Comparison of ENCODE assay signal across 20 cellular contexts in genomic region chr12:4241592-4241991, GRCh38.
"Had no signal": no experiment of that assay in that cellular context is flagged by ENCODE, and none has a peak within 500 bp of the region (broad histone marks: within the 10 kb centered on the region; RNA-seq: fewer than 3 reads in every experiment).

No MANE protein-coding gene starts in this region.

- H3K4me1 ChIP-seq: psoas muscle, right lobe of liver, stomach, transverse colon had no signal

- DNase-seq: effector memory CD8-positive, alpha-beta T cell; foreskin melanocyte; left colon; left ventricle myocardium superior; mesendoderm; naive thymus-derived CD4-positive, alpha-beta T cell; nephron progenitor cell; psoas muscle; retina; right lobe of liver; stimulated activated CD4-positive, alpha-beta T cell treated with anti-CD3 and anti-CD28 coated beads, Interleukin-4, amount 100 ng/mL, for 1 hour; stimulated activated CD8-positive, alpha-beta memory T cell treated with anti-CD3 and anti-CD28 coated beads, Interleukin-4, amount 100 ng/mL, for 48 hours; stomach; substantia nigra; transverse colon had no signal

- H3K27me3 ChIP-seq: hepatocyte, right lobe of liver, transverse colon had no signal

- H3K4me3 Mint-ChIP-seq: effector memory CD8-positive, alpha-beta T cell; naive thymus-derived CD4-positive, alpha-beta T cell; nephron progenitor cell; stimulated activated memory B cell treated with anti-CD40 and anti-IgM and Interleukin-4, amounts not matched to agents 10 μg/mL and 1 μg/mL and 100 μg/mL, for 72 hours had no signal

- H3K4me3 ChIP-seq: hepatocyte, lung, psoas muscle, right lobe of liver, stomach, thoracic aorta, transverse colon had no signal

- H3K36me3 ChIP-seq: right lobe of liver, stomach, thoracic aorta, transverse colon had no signal

- ATAC-seq: effector memory CD8-positive, alpha-beta T cell; left colon; left ventricle myocardium superior; naive thymus-derived CD4-positive, alpha-beta T cell; psoas muscle; stimulated activated memory B cell treated with anti-CD40 and anti-IgM and Interleukin-4, amounts not matched to agents 10 μg/mL and 1 μg/mL and 100 μg/mL, for 72 hours had no signal

- H3K27ac ChIP-seq: epithelial cell of prostate, hepatocyte, psoas muscle, right lobe of liver, stomach, thoracic aorta, transverse colon had no signal

- H3K4me2 ChIP-seq: hepatocyte had no signal

- H3K27ac Mint-ChIP-seq: effector memory CD8-positive, alpha-beta T cell; naive thymus-derived CD4-positive, alpha-beta T cell; nephron progenitor cell; stimulated activated memory B cell treated with anti-CD40 and anti-IgM and Interleukin-4, amounts not matched to agents 10 μg/mL and 1 μg/mL and 100 μg/mL, for 72 hours had no signal

- H2AFZ ChIP-seq: hepatocyte had no signal

- H3K9me3 ChIP-seq: psoas muscle, right lobe of liver had no signal

- H3K79me2 ChIP-seq: hepatocyte had no signal
